17 cellular contexts compared by ENCODE assay signal in genomic region chr6:125189494-125189893, GRCh38. TPM values are rescaled to one million over a fixed set of nuclear protein-coding genes. Genes with fewer than 3 reads are reported as not detected.
"Had no signal": no experiment of that assay in that cellular context is flagged by ENCODE, and none has a peak within 500 bp of the region (broad histone marks: within the 10 kb centered on the region; RNA-seq: fewer than 3 reads in every experiment).

No MANE protein-coding gene starts in this region.

- H3K36me3 ChIP-seq: colonic mucosa, left lung, sigmoid colon, upper lobe of left lung had no signal

- H3K4me1 ChIP-seq: colonic mucosa, left lung had no signal

- H3K4me3 ChIP-seq: colonic mucosa, left lung, sigmoid colon, upper lobe of left lung had no signal

- H3K27ac ChIP-seq: colonic mucosa, left lung, upper lobe of left lung, VCaP had no signal

- ATAC-seq: activated naive CD4-positive, alpha-beta T cell treated with anti-CD3 and anti-CD28 coated beads, Interleukin-2, amount 50 U/mL, for 72 hours; left lung; naive thymus-derived CD8-positive, alpha-beta T cell had no signal

- H3K27me3 ChIP-seq: colonic mucosa, left lung, sigmoid colon, upper lobe of left lung had no signal

- FAIRE-seq: frontal cortex had no signal

- H3K9me3 ChIP-seq: colonic mucosa, left lung, sigmoid colon, upper lobe of left lung had no signal

- DNase-seq: activated CD4-positive, CD25-positive, alpha-beta regulatory T cell treated with anti-CD3 and anti-CD28 coated beads, Interleukin-2, amount 50 U/mL, for 72 hours; activated gamma-delta T cell; central memory CD4-positive, alpha-beta T cell; colonic mucosa; erythroblast; head of caudate nucleus; left lung; naive thymus-derived CD8-positive, alpha-beta T cell; sigmoid colon; stimulated activated naive CD4-positive, alpha-beta T cell; substantia nigra; SW 1271; T-helper 2 cell; upper lobe of left lung had no signal

RNA-seq across cellular contexts. Expression of gene TPD52L1, which starts 35.9 kb away (rescaled TPM):
- total RNA-seq: naive thymus-derived CD8-positive, alpha-beta T cell had no signal
- polyA plus RNA-seq: naive thymus-derived CD8-positive, alpha-beta T cell had no signal
